27 cellular contexts compared by ENCODE assay signal in the genomic region with DNA sequence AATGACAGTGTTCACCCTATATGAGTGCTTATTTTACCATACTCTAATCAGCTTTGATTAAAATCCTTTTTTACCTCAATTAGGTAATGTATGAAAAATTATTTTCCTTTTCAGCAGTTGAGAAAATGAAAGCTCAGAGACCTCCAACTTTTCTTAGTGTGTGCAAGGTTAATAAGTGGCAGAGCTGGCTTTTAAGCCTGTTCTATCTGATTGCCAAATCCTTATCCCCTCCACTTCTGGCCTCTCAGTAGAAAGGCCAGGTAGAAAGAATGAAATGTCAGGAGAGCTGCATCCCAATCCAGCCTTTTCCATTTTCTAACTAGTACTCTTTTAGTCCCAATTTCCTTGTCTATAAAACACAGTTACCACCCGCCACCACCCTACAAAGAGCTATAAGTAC.
"Had no signal": no experiment of that assay in that cellular context is flagged by ENCODE, and none has a peak within 500 bp of the region (broad histone marks: within the 10 kb centered on the region; RNA-seq: fewer than 3 reads in every experiment).

No MANE protein-coding gene starts in this region.

- FAIRE-seq: urothelium cell line had no signal

- ATAC-seq: stimulated activated effector memory CD8-positive, alpha-beta T cell treated with anti-CD3 and anti-CD28 coated beads, Interleukin-12 subunit alpha, Interleukin-12 subunit beta, amount 100 ng/mL, for 72 hours; stimulated activated memory B cell treated with anti-CD40 and anti-IgM and Interleukin-4, amounts not matched to agents 10 μg/mL and 1 μg/mL and 100 μg/mL, for 72 hours; stimulated activated naive B cell treated with anti-CD40 and anti-IgM and Interleukin-4, amounts not matched to agents 10 μg/mL and 1 μg/mL and 100 μg/mL, for 72 hours; stimulated activated naive CD8-positive, alpha-beta T cell treated with anti-CD3 and anti-CD28 coated beads, Interleukin-15, amount 100 ng/mL, for 72 hours; stimulated activated naive CD8-positive, alpha-beta T cell treated with anti-CD3 and anti-CD28 coated beads, Interleukin-15, Interleukin-2, amounts not matched to agents 100 U/mL and 50 U/mL, for 24 hours; upper lobe of right lung had no signal

- H3K36me3 ChIP-seq: stomach, suprapubic skin, thoracic aorta, thyroid gland, tibial artery, tibial nerve, transverse colon, upper lobe of left lung, upper lobe of right lung, uterus, vagina had no signal

- H3K9me3 ChIP-seq: stomach, suprapubic skin, testis, thoracic aorta, thyroid gland, tibial artery, tibial nerve, transverse colon, upper lobe of left lung, upper lobe of right lung, uterus, vagina had no signal

- DNase-seq: stimulated activated CD4-positive, alpha-beta T cell treated with anti-CD3 and anti-CD28 coated beads, Interleukin-2, amount 100 ng/mL, for 48 hours; stimulated activated CD4-positive, alpha-beta T cell treated with anti-CD3 and anti-CD28 coated beads, Interleukin-4, amount 100 ng/mL, for 1 hour; stimulated activated CD4-positive, alpha-beta T cell treated with anti-CD3 and anti-CD28 coated beads, Interleukin-4, amount 100 ng/mL, for 24 hours; stimulated activated CD4-positive, alpha-beta T cell treated with anti-CD3 and anti-CD28 coated beads, Interleukin-4, amount 100 ng/mL, for 4 hours; stimulated activated CD8-positive, alpha-beta memory T cell treated with anti-CD3 and anti-CD28 coated beads, Interleukin-4, amount 100 ng/mL, for 48 hours; stimulated activated naive B cell treated with anti-CD40 and anti-IgM and Interleukin-4, amounts not matched to agents 10 μg/mL and 1 μg/mL and 100 μg/mL, for 72 hours; stimulated activated naive CD4-positive, alpha-beta T cell; stimulated activated naive CD4-positive, alpha-beta T cell treated with Interleukin-2 at 50 U/mL for 16 hours; stimulated activated naive CD8-positive, alpha-beta T cell treated with anti-CD3 and anti-CD28 coated beads, Interleukin-15, amount 100 ng/mL, for 72 hours; stimulated activated naive CD8-positive, alpha-beta T cell treated with anti-CD3 and anti-CD28 coated beads, Interleukin-15, Interleukin-2, amounts not matched to agents 100 U/mL and 50 U/mL, for 24 hours; stomach; substantia nigra; testis; thyroid gland; tibial artery; transverse colon; trophoblast cell; upper lobe of left lung; upper lobe of right lung; uterus had no signal

- H3K27ac ChIP-seq: stomach, suprapubic skin, testis, thoracic aorta, tibial artery, tibial nerve, transverse colon, upper lobe of left lung, upper lobe of right lung, uterus, vagina had no signal

- H3K4me1 ChIP-seq: stomach, suprapubic skin, testis, tibial nerve, transverse colon, upper lobe of left lung, upper lobe of right lung, uterus, vagina had no signal

- H3K27me3 ChIP-seq: stomach, suprapubic skin, testis, thyroid gland, tibial artery, tibial nerve, transverse colon, upper lobe of left lung, upper lobe of right lung, uterus, vagina had no signal

- H3K4me3 ChIP-seq: stomach, suprapubic skin, testis, thoracic aorta, thyroid gland, tibial artery, tibial nerve, transverse colon, upper lobe of left lung, upper lobe of right lung, uterus, vagina had no signal
